ENCODE assay signal across 17 cellular contexts in genomic region chr10:55426138-55426537, GRCh38.
"Had no signal": no experiment of that assay in that cellular context is flagged by ENCODE, and none has a peak within 500 bp of the region (broad histone marks: within the 10 kb centered on the region; RNA-seq: fewer than 3 reads in every experiment).

No MANE protein-coding gene starts in this region.

- H3K9me3 Mint-ChIP-seq: activated T-helper 17 cell treated with anti-CD3 and anti-CD28 coated beads, Interleukin-2, amount 50 U/mL, for 72 hours; mesothelial cell of epicardium; stimulated activated naive CD8-positive, alpha-beta T cell treated with anti-CD3 and anti-CD28 coated beads, Interleukin-15, Interleukin-2, amounts not matched to agents 100 ng/mL and 50 ng/mL, for 24 hours had no signal

- H3K4me3 Mint-ChIP-seq: activated CD4-positive, alpha-beta T cell treated with anti-CD3 and anti-CD28 coated beads for 36 hours; activated T-helper 17 cell treated with anti-CD3 and anti-CD28 coated beads, Interleukin-2, amount 50 U/mL, for 72 hours; effector memory CD8-positive, alpha-beta T cell; mesothelial cell of epicardium; natural killer cell treated with Interleukin-12 subunit alpha and Interleukin-12 subunit beta and Interleukin-15 and Interleukin-18, amount 100 ng/mL, for 72 hours; stimulated activated naive CD8-positive, alpha-beta T cell treated with anti-CD3 and anti-CD28 coated beads, Interleukin-15, Interleukin-2, amounts not matched to agents 100 ng/mL and 50 ng/mL, for 24 hours had no signal

- H3K36me3 Mint-ChIP-seq: mesothelial cell of epicardium; natural killer cell treated with Interleukin-12 subunit alpha and Interleukin-12 subunit beta and Interleukin-15 and Interleukin-18, amount 100 ng/mL, for 72 hours had no signal

- H3K4me1 Mint-ChIP-seq: activated CD4-positive, alpha-beta T cell treated with anti-CD3 and anti-CD28 coated beads for 36 hours; activated T-helper 17 cell treated with anti-CD3 and anti-CD28 coated beads, Interleukin-2, amount 50 U/mL, for 72 hours had no signal

- H3K27ac Mint-ChIP-seq: activated CD4-positive, alpha-beta T cell treated with anti-CD3 and anti-CD28 coated beads for 36 hours; activated T-helper 17 cell treated with anti-CD3 and anti-CD28 coated beads, Interleukin-2, amount 50 U/mL, for 72 hours; effector memory CD8-positive, alpha-beta T cell; mesothelial cell of epicardium; natural killer cell treated with Interleukin-12 subunit alpha and Interleukin-12 subunit beta and Interleukin-15 and Interleukin-18, amount 100 ng/mL, for 72 hours; progenitor cell of endocrine pancreas; stimulated activated naive CD8-positive, alpha-beta T cell treated with anti-CD3 and anti-CD28 coated beads, Interleukin-15, Interleukin-2, amounts not matched to agents 100 ng/mL and 50 ng/mL, for 24 hours had no signal

- DNase-seq: activated CD4-positive, alpha-beta T cell treated with anti-CD3 and anti-CD28 coated beads for 36 hours; activated CD4-positive, alpha-beta T cell treated with anti-CD3 and anti-CD28 coated beads, Interleukin-2, amount 50 U/mL, for 48 hours; activated naive CD4-positive, alpha-beta T cell treated with Interleukin-2 at 50 U/mL for 16 hours; activated T-cell treated with anti-CD3 and anti-CD28 coated beads for 4 hours; body of pancreas; effector memory CD8-positive, alpha-beta T cell; occipital lobe; stimulated activated CD4-positive, alpha-beta T cell treated with anti-CD3 and anti-CD28 coated beads, Interleukin-12 subunit alpha, Interleukin-12 subunit beta, amount 100 ng/mL, for 4 hours; stimulated activated CD4-positive, alpha-beta T cell treated with anti-CD3 and anti-CD28 coated beads, Interleukin-1b, Interleukin-23, amount 100 ng/mL, for 48 hours; T-helper 2 cell; trophoblast cell had no signal

- ATAC-seq: activated CD4-positive, alpha-beta T cell treated with anti-CD3 and anti-CD28 coated beads for 36 hours; activated T-helper 17 cell treated with anti-CD3 and anti-CD28 coated beads, Interleukin-2, amount 50 U/mL, for 72 hours; body of pancreas; effector memory CD8-positive, alpha-beta T cell; left lobe of liver; natural killer cell treated with Interleukin-12 subunit alpha and Interleukin-12 subunit beta and Interleukin-15 and Interleukin-18, amount 100 ng/mL, for 72 hours had no signal

- H3K27me3 Mint-ChIP-seq: activated CD4-positive, alpha-beta T cell treated with anti-CD3 and anti-CD28 coated beads for 36 hours; activated T-helper 17 cell treated with anti-CD3 and anti-CD28 coated beads, Interleukin-2, amount 50 U/mL, for 72 hours; effector memory CD8-positive, alpha-beta T cell; natural killer cell treated with Interleukin-12 subunit alpha and Interleukin-12 subunit beta and Interleukin-15 and Interleukin-18, amount 100 ng/mL, for 72 hours; stimulated activated naive CD8-positive, alpha-beta T cell treated with anti-CD3 and anti-CD28 coated beads, Interleukin-15, Interleukin-2, amounts not matched to agents 100 ng/mL and 50 ng/mL, for 24 hours had no signal
